ENCODE assay signal across 8 cellular contexts in genomic region chr7:56033671-56034432, GRCh38. TPM values are rescaled to one million over a fixed set of nuclear protein-coding genes. Genes with fewer than 3 reads are reported as not detected.
DNase-seq lines count a peak whose midpoint lies in the region; ATAC-seq lines count a peak whose summit lies in the region.

No MANE protein-coding gene starts in this region.

- peak; percentile 96 for ATAC-seq in HG03378 (IDR thresholded peaks at IDR 0.05; ENCODE audit: unreplicated experiment)

- DNase-seq in C1 segment of cervical spinal cord (lab: John Stamatoyannopoulos, UW) (peak in 11 of 14 donors; percentile 5 to 59 (median 28)), GM19238 (ENCODE audit: insufficient read length, low spot score) (peak; percentile 78), NCI-H526 treated with DMSO at 0.1 percent for 48 hours (lab: John Stamatoyannopoulos, UW) (peak; percentile 90), ecto neural progenitor cell (ENCODE audit: low spot score) (peak; percentile 88), lung microvascular endothelial cell (ENCODE audit: low read depth in 2 of 2) (peak; percentile 54 to 59)
- DNase-seq in activated CD4-positive, alpha-beta T cell treated with anti-CD3 and anti-CD28 coated beads, Interleukin-2, amount 50 U/mL, for 1 hour: peak; percentile 65
- DNase-seq in stimulated activated CD8-positive, alpha-beta memory T cell treated with anti-CD3 and anti-CD28 coated beads, Interleukin-12 subunit alpha, Interleukin-12 subunit beta, amount 100 ng/mL, for 1 hour (ENCODE audit: low read depth): peak; percentile 47

RNA-seq across cellular contexts. Expression of gene PSPH, which starts 17.4 kb away (rescaled TPM):
- total RNA-seq in lung microvascular endothelial cell: 19.4 and 29.8 TPM in 2 replicates

RNA-seq across cellular contexts. Expression of gene CCT6A, which starts 17.7 kb away (rescaled TPM):
- 159 and 184 TPM in 2 replicates for total RNA-seq in lung microvascular endothelial cell

RNA-seq across cellular contexts. Expression of gene SUMF2, which starts 30.2 kb away (rescaled TPM):
- 154 and 232 TPM in 2 replicates for total RNA-seq in lung microvascular endothelial cell

RNA-seq across cellular contexts. Expression of gene PHKG1, which starts 58.9 kb away (rescaled TPM):
- total RNA-seq in lung microvascular endothelial cell: 0.20 and 0.22 TPM in 2 replicates

Comparison
In these comparisons a context has a peak if more than half of its experiments do, and no peak if none do; other contexts are left out.
1. Peak in every context shown above with its lines: DNase-seq and ATAC-seq.
2. DNase-seq: peak in every context shown above with its lines; median percentile 90 in NCI-H526 treated with DMSO at 0.1 percent for 48 hours; 88 in ecto neural progenitor cell; 78 in GM19238; 65 in activated CD4-positive, alpha-beta T cell treated with anti-CD3 and anti-CD28 coated beads, Interleukin-2, amount 50 U/mL, for 1 hour; 56 in lung microvascular endothelial cell; 47 in stimulated activated CD8-positive, alpha-beta memory T cell treated with anti-CD3 and anti-CD28 coated beads, Interleukin-12 subunit alpha, Interleukin-12 subunit beta, amount 100 ng/mL, for 1 hour; 28 in C1 segment of cervical spinal cord.